In genomic region chr1:17053071-17053684, GRCh38 we compare ENCODE assay signal across 8 cellular contexts. TPM values are rescaled to one million over a fixed set of nuclear protein-coding genes. Genes with fewer than 3 reads are reported as not detected.
DNase-seq lines count a peak whose midpoint lies in the region; ATAC-seq lines count a peak whose summit lies in the region.

No MANE protein-coding gene starts in this region.

- H3K4me3 Mint-ChIP-seq in activated T-helper 17 cell treated with anti-CD3 and anti-CD28 coated beads, Interleukin-2, amount 50 U/mL, for 72 hours, result peak overlapping the region; percentile 97
- H3K4me3 Mint-ChIP-seq in immature natural killer cell, result peak overlapping the region; percentile 95 to 99 (median 97)

- H3K27ac ChIP-seq in subcutaneous abdominal adipose tissue (ENCODE audit: low read depth, low read length), result peak overlapping the region; percentile 76

- peak overlapping the region; percentile 77 to 95 (median 91) for H3K9ac ChIP-seq in subcutaneous abdominal adipose tissue (ENCODE audit: low read length in 5 of 5)

- H3K9me3 ChIP-seq in subcutaneous abdominal adipose tissue (ENCODE audit: control insufficient read depth in 5 of 5, low read length in 5 of 5), result no peaks in the 10 kb centered on the region

- peak overlapping the region; percentile 97 to 100 (median 99) for H3K4me3 ChIP-seq in subcutaneous abdominal adipose tissue (ENCODE audit: low read depth in 1 of 5, low read length in 5 of 5)

- H3K27me3 ChIP-seq in subcutaneous abdominal adipose tissue (ENCODE audit: control insufficient read depth in 5 of 5, insufficient read depth in 4 of 5, low read length in 5 of 5), result peaks cover 0 to 2% (median 0%) of the 10 kb centered on the region in 5 donors

- peak overlapping the region; percentile 95 for H3K27ac Mint-ChIP-seq in activated T-helper 17 cell treated with anti-CD3 and anti-CD28 coated beads, Interleukin-2, amount 50 U/mL, for 72 hours
- peak overlapping the region; percentile 92 to 99 (median 97) for H3K27ac Mint-ChIP-seq in immature natural killer cell

- H3K9me3 Mint-ChIP-seq in activated T-helper 17 cell treated with anti-CD3 and anti-CD28 coated beads, Interleukin-2, amount 50 U/mL, for 72 hours, result no peaks in the 10 kb centered on the region
- no peaks in the 10 kb centered on the region for H3K9me3 Mint-ChIP-seq in immature natural killer cell

- H3K4me1 Mint-ChIP-seq in activated T-helper 17 cell treated with anti-CD3 and anti-CD28 coated beads, Interleukin-2, amount 50 U/mL, for 72 hours, result peaks cover 11% of the 10 kb centered on the region
- peaks cover 25 to 34% of the 10 kb centered on the region in 2 donors for H3K4me1 Mint-ChIP-seq in immature natural killer cell

- H3K4me1 ChIP-seq in subcutaneous abdominal adipose tissue (ENCODE audit: control insufficient read depth in 5 of 5, insufficient read depth in 5 of 5, low read length in 5 of 5), result peaks cover 6 to 17% (median 16%) of the 10 kb centered on the region in 5 donors

- H3K36me3 ChIP-seq in subcutaneous abdominal adipose tissue (ENCODE audit: control insufficient read depth in 5 of 5, insufficient read depth in 5 of 5, low read length in 5 of 5), result peaks cover 0 to 13% (median 7%) of the 10 kb centered on the region in 5 donors

- no peaks in the 10 kb centered on the region for H3K27me3 Mint-ChIP-seq in activated T-helper 17 cell treated with anti-CD3 and anti-CD28 coated beads, Interleukin-2, amount 50 U/mL, for 72 hours
- H3K27me3 Mint-ChIP-seq in immature natural killer cell (ENCODE audit: low read depth in 3 of 3), result peaks cover 3 to 9% (median 5%) of the 10 kb centered on the region in 3 donors

- ATAC-seq in activated T-helper 17 cell treated with anti-CD3 and anti-CD28 coated beads, Interleukin-2, amount 50 U/mL, for 72 hours (replicated peaks), result no peak
- no peak for ATAC-seq in GM19035 (IDR thresholded peaks at IDR 0.05; ENCODE audit: unreplicated experiment)

- DNase-seq in NCI-H2227 (lab: John Stamatoyannopoulos, UW; ENCODE audit: unreplicated experiment) (peak; percentile 21), NCI-H2227 treated with DMSO at 0.1 percent for 48 hours (lab: John Stamatoyannopoulos, UW) (no peak), immature natural killer cell (no peak)
- DNase-seq in stimulated activated naive CD4-positive, alpha-beta T cell (lab: John Stamatoyannopoulos, UW), result no peak
- DNase-seq in stimulated activated CD4-positive, alpha-beta T cell treated with anti-CD3 and anti-CD28 coated beads, Interleukin-15, amount 100 ng/mL, for 24 hours, result no peak

- H3K36me3 Mint-ChIP-seq in activated T-helper 17 cell treated with anti-CD3 and anti-CD28 coated beads, Interleukin-2, amount 50 U/mL, for 72 hours (ENCODE audit: low read depth), result peaks cover 35% of the 10 kb centered on the region
- H3K36me3 Mint-ChIP-seq in immature natural killer cell, result peaks cover 0 to 5% (median 0%) of the 10 kb centered on the region in 3 donors

RNA-seq across cellular contexts. Expression of gene SDHB, which starts 0.7 kb away (rescaled TPM):
- total RNA-seq in activated T-helper 17 cell treated with anti-CD3 and anti-CD28 coated beads, Interleukin-2, amount 50 U/mL, for 72 hours, result 100 to 1,000 TPM in 1 of 2 donors, 10 to 100 TPM in 1; 82.9 to 137 TPM
- 100 to 1,000 TPM; 142 to 299 (median 173) TPM for polyA plus RNA-seq in immature natural killer cell

RNA-seq across cellular contexts. Expression of gene ATP13A2, which starts 41.5 kb away (rescaled TPM):
- total RNA-seq in activated T-helper 17 cell treated with anti-CD3 and anti-CD28 coated beads, Interleukin-2, amount 50 U/mL, for 72 hours, result 10 to 100 TPM; 24.2 to 51.7 TPM
- polyA plus RNA-seq in immature natural killer cell, result 10 to 100 TPM; 21.1 to 53.4 (median 26.3) TPM
